In genomic region chr3:159929181-159929893, GRCh38 we compare ENCODE assay signal across 9 cellular contexts. TPM values are rescaled to one million over a fixed set of nuclear protein-coding genes. Genes with fewer than 3 reads are reported as not detected.
DNase-seq lines count a peak whose midpoint lies in the region; ATAC-seq, FAIRE-seq and TF ChIP-seq lines count a peak whose summit lies in the region.
"Had no signal": no experiment of that assay in that cellular context is flagged by ENCODE, and none has a peak within 500 bp of the region (broad histone marks: within the 10 kb centered on the region; RNA-seq: fewer than 3 reads in every experiment).

No MANE protein-coding gene starts in this region.

- H3K36me3 Mint-ChIP-seq in activated naive CD8-positive, alpha-beta T cell treated with anti-CD3 and anti-CD28 coated beads, Interleukin-2, amount 50 U/mL, for 24 hours (ENCODE audit: low read depth), result peaks cover 5% of the 10 kb centered on the region
- H3K36me3 Mint-ChIP-seq in type B pancreatic cell, result peaks cover 3% of the 10 kb centered on the region

- intact Hi-C loops in kidney (cut with DNase I), result no loop called here

- peaks cover 5% of the 10 kb centered on the region for H3K4me1 Mint-ChIP-seq in activated naive CD8-positive, alpha-beta T cell treated with anti-CD3 and anti-CD28 coated beads, Interleukin-2, amount 50 U/mL, for 24 hours
- H3K4me1 Mint-ChIP-seq in type B pancreatic cell (ENCODE audit: unreplicated experiment), result peaks cover 10% of the 10 kb centered on the region

- peak overlapping the region in 1 of 2 donors; percentile 57 for H3K27ac ChIP-seq in kidney (ENCODE audit: low read depth in 2 of 2, low read length in 2 of 2)

- H3K4me3 Mint-ChIP-seq in activated naive CD8-positive, alpha-beta T cell treated with anti-CD3 and anti-CD28 coated beads, Interleukin-2, amount 50 U/mL, for 24 hours, result no peak overlapping the region
- no peak overlapping the region for H3K4me3 Mint-ChIP-seq in type B pancreatic cell

- no peak overlapping the region for H3K4me3 ChIP-seq in kidney (ENCODE audit: low read length in 2 of 2)

- peak; percentile 79 for ATAC-seq in GM21423 (IDR thresholded peaks at IDR 0.05; ENCODE audit: unreplicated experiment)
- peak; percentile 63 for ATAC-seq in activated naive CD8-positive, alpha-beta T cell treated with anti-CD3 and anti-CD28 coated beads, Interleukin-2, amount 50 U/mL, for 24 hours

- no peaks in the 10 kb centered on the region for H3K27me3 Mint-ChIP-seq in activated naive CD8-positive, alpha-beta T cell treated with anti-CD3 and anti-CD28 coated beads, Interleukin-2, amount 50 U/mL, for 24 hours
- no peaks in the 10 kb centered on the region for H3K27me3 Mint-ChIP-seq in type B pancreatic cell

- DNase-seq in GDM1 (lab: John Stamatoyannopoulos, UW) (peak; percentile 52), HPDE6-E6E7 (ENCODE audit: extremely low spot score) (peak; percentile 62), kidney (no peak), type B pancreatic cell (ENCODE audit: extremely low spot score, unreplicated experiment) (no peak), NCI-H1436 (lab: John Stamatoyannopoulos, UW) (no peak), activated T-cell treated with anti-CD3 and anti-CD28 coated beads for 4 hours (no peak)
- no peak for DNase-seq in activated naive CD8-positive, alpha-beta T cell treated with anti-CD3 and anti-CD28 coated beads, Interleukin-2, amount 50 U/mL, for 24 hours

- H3K9ac ChIP-seq in kidney (ENCODE audit: low read length in 2 of 2), result no peak overlapping the region

- peaks cover 4% of the 10 kb centered on the region for H3K9me3 Mint-ChIP-seq in activated naive CD8-positive, alpha-beta T cell treated with anti-CD3 and anti-CD28 coated beads, Interleukin-2, amount 50 U/mL, for 24 hours
- H3K9me3 Mint-ChIP-seq in type B pancreatic cell, result no peaks in the 10 kb centered on the region

- TF ChIP-seq CTCF in kidney (IDR thresholded peaks at IDR 0.05; ENCODE audit: borderline replicate concordance, extremely low read depth, insufficient read depth) (peak; percentile 7), type B pancreatic cell (conservative IDR thresholded peaks at IDR 0.05) (peak; percentile 35)

- no peaks in the 10 kb centered on the region for H3K36me3 ChIP-seq in kidney (ENCODE audit: control insufficient read depth in 1 of 2, insufficient read depth in 2 of 2, low read length in 2 of 2)

- H3K27ac Mint-ChIP-seq in activated naive CD8-positive, alpha-beta T cell treated with anti-CD3 and anti-CD28 coated beads, Interleukin-2, amount 50 U/mL, for 24 hours, result no peak overlapping the region
- H3K27ac Mint-ChIP-seq in type B pancreatic cell, result peak overlapping the region; percentile 60

- no peaks in the 10 kb centered on the region for H3K4me1 ChIP-seq in kidney (ENCODE audit: control insufficient read depth in 1 of 2, insufficient read depth in 1 of 2, low read depth in 1 of 2, low read length in 2 of 2)

- FAIRE-seq in kidney (lab: Jason Lieb, UNC), result no peak

- peaks cover 0 to 8% of the 10 kb centered on the region in 2 donors for H3K9me3 ChIP-seq in kidney (ENCODE audit: control insufficient read depth in 1 of 2, low read length in 2 of 2)

RNA-seq across cellular contexts. Expression of gene IL12A, which starts 59.3 kb away (rescaled TPM):
- 0.22 TPM for total RNA-seq in kidney
- polyA plus RNA-seq in kidney (ENCODE audit: insufficient read depth, low read depth, low replicate concordance), result not detected
- 0.31 and 0.34 TPM in 2 replicates for total RNA-seq in type B pancreatic cell (ENCODE audit: low replicate concordance)
- total RNA-seq: subcutaneous adipose tissue had no signal

Comparison
In these comparisons a context has a peak if more than half of its experiments do, and no peak if none do; other contexts are left out.
1. DNase-seq: peak in GDM1 (single experiment) and HPDE6-E6E7 (single experiment); none in activated naive CD8-positive, alpha-beta T cell treated with anti-CD3 and anti-CD28 coated beads, Interleukin-2, amount 50 U/mL, for 24 hours (single experiment), kidney (single experiment), type B pancreatic cell (single experiment), NCI-H1436 (single experiment) and activated T-cell treated with anti-CD3 and anti-CD28 coated beads for 4 hours (single experiment).